In the genomic region with DNA sequence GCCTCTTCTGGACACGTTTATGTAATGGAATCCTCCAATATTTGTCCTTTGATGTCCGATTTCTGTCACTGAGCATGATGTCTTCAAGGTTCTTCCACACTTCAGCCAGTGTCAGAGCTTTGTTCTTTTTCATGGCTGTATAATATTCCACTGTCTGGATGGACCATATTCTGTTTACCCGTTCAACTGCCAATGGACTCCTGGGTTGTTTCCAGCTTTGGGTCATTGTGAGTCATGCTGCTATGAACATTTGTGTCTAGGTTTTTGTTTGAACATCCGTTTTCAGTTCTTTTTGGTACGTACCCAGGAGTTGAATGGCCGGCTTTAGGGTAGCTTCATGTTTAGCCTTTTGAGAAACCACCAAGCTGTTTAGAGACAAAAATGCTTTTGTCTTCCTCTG, we compare ENCODE assay signal across 1 cellular context.
TF ChIP-seq lines count a peak whose summit lies in the region.

No MANE protein-coding gene starts in this region.

TF ChIP-seq in SK-N-SH treated with all-trans-retinoic acid at 6 μM for 48 hours, 23 proteins besides CTCF, POLR2A, EP300 and RAD21 (continued from another document):
- TF ChIP-seq ZNF8 (CRISPR knock-in tag; IDR thresholded peaks at IDR 0.05) (no peak), SNAI2 (CRISPR knock-in tag; IDR thresholded peaks at IDR 0.05) (no peak), GLIS3 (CRISPR knock-in tag; IDR thresholded peaks at IDR 0.05) (no peak), TOX (CRISPR knock-in tag; IDR thresholded peaks at IDR 0.05; ENCODE audit: borderline replicate concordance) (no peak), RARB (CRISPR knock-in tag; IDR thresholded peaks at IDR 0.05) (no peak), ISL1 (CRISPR knock-in tag; IDR thresholded peaks at IDR 0.05) (no peak), ZC3H10 (CRISPR knock-in tag; IDR thresholded peaks at IDR 0.05) (no peak)
